21 cellular contexts compared by ENCODE assay signal in genomic region chr13:27569405-27569804, GRCh38.
"Had no signal": no experiment of that assay in that cellular context is flagged by ENCODE, and none has a peak within 500 bp of the region (broad histone marks: within the 10 kb centered on the region; RNA-seq: fewer than 3 reads in every experiment).

No MANE protein-coding gene starts in this region.

- H3K9me3 Mint-ChIP-seq: naive thymus-derived CD8-positive, alpha-beta T cell; stimulated activated naive CD8-positive, alpha-beta T cell treated with anti-CD3 and anti-CD28 coated beads, Interleukin-15, amount 100 ng/mL, for 72 hours had no signal

- ATAC-seq: mucosa of descending colon; naive thymus-derived CD8-positive, alpha-beta T cell; psoas muscle; sciatic nerve; stimulated activated naive B cell treated with anti-CD40 and anti-IgM and Interleukin-4, amounts not matched to agents 10 μg/mL and 1 μg/mL and 100 μg/mL, for 72 hours; stimulated activated naive CD8-positive, alpha-beta T cell treated with anti-CD3 and anti-CD28 coated beads, Interleukin-15, amount 100 ng/mL, for 72 hours had no signal

- H3K4me3 Mint-ChIP-seq: naive thymus-derived CD8-positive, alpha-beta T cell; stimulated activated naive B cell treated with anti-CD40 and anti-IgM and Interleukin-4, amounts not matched to agents 10 μg/mL and 1 μg/mL and 100 μg/mL, for 72 hours; stimulated activated naive CD8-positive, alpha-beta T cell treated with anti-CD3 and anti-CD28 coated beads, Interleukin-15, amount 100 ng/mL, for 72 hours had no signal

- H3K27ac Mint-ChIP-seq: naive thymus-derived CD8-positive, alpha-beta T cell; stimulated activated naive B cell treated with anti-CD40 and anti-IgM and Interleukin-4, amounts not matched to agents 10 μg/mL and 1 μg/mL and 100 μg/mL, for 72 hours; stimulated activated naive CD8-positive, alpha-beta T cell treated with anti-CD3 and anti-CD28 coated beads, Interleukin-15, amount 100 ng/mL, for 72 hours had no signal

- H3K27me3 Mint-ChIP-seq: naive thymus-derived CD8-positive, alpha-beta T cell; stimulated activated naive B cell treated with anti-CD40 and anti-IgM and Interleukin-4, amounts not matched to agents 10 μg/mL and 1 μg/mL and 100 μg/mL, for 72 hours; stimulated activated naive CD8-positive, alpha-beta T cell treated with anti-CD3 and anti-CD28 coated beads, Interleukin-15, amount 100 ng/mL, for 72 hours had no signal

- H3K27ac ChIP-seq: hepatocyte, neutrophil, psoas muscle, spleen, testis, tibial nerve, upper lobe of right lung, vagina had no signal

- DNase-seq: effector memory CD4-positive, alpha-beta T cell; foreskin melanocyte; head of caudate nucleus; kidney glomerular epithelial cell; mucosa of descending colon; naive thymus-derived CD8-positive, alpha-beta T cell; psoas muscle; retina; spleen; stimulated activated CD4-positive, alpha-beta T cell treated with anti-CD3 and anti-CD28 coated beads, Interleukin-15, amount 100 ng/mL, for 24 hours; stimulated activated CD4-positive, alpha-beta T cell treated with anti-CD3 and anti-CD28 coated beads, Interleukin-1b, Interleukin-23, amount 100 ng/mL, for 48 hours; stimulated activated CD4-positive, alpha-beta T cell treated with anti-CD3 and anti-CD28 coated beads, Interleukin-4, amount 100 ng/mL, for 24 hours; stimulated activated naive B cell treated with anti-CD40 and anti-IgM and Interleukin-4, amounts not matched to agents 10 μg/mL and 1 μg/mL and 100 μg/mL, for 72 hours; stimulated activated naive CD8-positive, alpha-beta T cell treated with anti-CD3 and anti-CD28 coated beads, Interleukin-15, amount 100 ng/mL, for 72 hours; testis; upper lobe of right lung had no signal
